In genomic region chrX:30635630-30636029, GRCh38 we compare ENCODE assay signal across 12 cellular contexts. TPM values are rescaled to one million over a fixed set of nuclear protein-coding genes. Genes with fewer than 3 reads are reported as not detected.
DNase-seq lines count a peak whose midpoint lies in the region; ATAC-seq, FAIRE-seq and TF ChIP-seq lines count a peak whose summit lies in the region.
"Had no signal": no experiment of that assay in that cellular context is flagged by ENCODE, and none has a peak within 500 bp of the region (broad histone marks: within the 10 kb centered on the region; RNA-seq: fewer than 3 reads in every experiment).

No MANE protein-coding gene starts in this region.

- no peak for ATAC-seq in activated CD8-positive, alpha-beta T cell treated with anti-CD3 and anti-CD28 coated beads, Interleukin-2, amount 10 ng/mL, durations not matched to agents 7 days and 5 days
- ATAC-seq in left lobe of liver, result peak; percentile 60
- ATAC-seq: naive thymus-derived CD8-positive, alpha-beta T cell had no signal

- H3K9me3 ChIP-seq in BE2C (no peaks in the 10 kb centered on the region), spleen (no peaks in the 10 kb centered on the region)
- H3K9me3 ChIP-seq: SJCRH30 had no signal

- H3K27me3 ChIP-seq in BE2C, result no peaks in the 10 kb centered on the region
- no peaks in the 10 kb centered on the region for H3K27me3 ChIP-seq in spleen (replicated peaks in 1 of 7)
- H3K27me3 ChIP-seq: SJCRH30 had no signal

- intact Hi-C loops in spleen (cut with DNase I; ENCODE audit: low total_unique reads), result no loop called here

- H3K4me3 Mint-ChIP-seq in activated CD8-positive, alpha-beta T cell treated with anti-CD3 and anti-CD28 coated beads, Interleukin-2, amount 10 ng/mL, durations not matched to agents 7 days and 5 days, result no peak overlapping the region
- H3K4me3 Mint-ChIP-seq: naive thymus-derived CD8-positive, alpha-beta T cell had no signal

- no peak for DNase-seq in BE2C
- no peak for DNase-seq in GM18507 (ENCODE audit: extremely low spot score, insufficient read length, low read depth)
- DNase-seq in activated CD8-positive, alpha-beta T cell treated with anti-CD3 and anti-CD28 coated beads, Interleukin-2, amount 10 ng/mL, durations not matched to agents 7 days and 5 days, result peak; percentile 24
- DNase-seq in left lobe of liver (ENCODE audit: low spot score), result no peak
- DNase-seq in spleen, result no peak
- DNase-seq in SK-N-DZ (ENCODE audit: low spot score), result no peak
- DNase-seq in NCI-H1092 (lab: John Stamatoyannopoulos, UW), result no peak
- DNase-seq in ureter (ENCODE audit: low spot score), result no peak
- DNase-seq: foreskin melanocyte had no signal

- no peaks in the 10 kb centered on the region for H3K4me1 Mint-ChIP-seq in activated CD8-positive, alpha-beta T cell treated with anti-CD3 and anti-CD28 coated beads, Interleukin-2, amount 10 ng/mL, durations not matched to agents 7 days and 5 days (ENCODE audit: low read depth)

- no peak overlapping the region for H3K4me3 ChIP-seq in BE2C (ENCODE audit: low read depth, low read length)
- H3K4me3 ChIP-seq in spleen, result no peak overlapping the region
- H3K4me3 ChIP-seq: SJCRH30 had no signal

- 38 to 59% (median 46%) methylated on average over 4 of the region's 4 CpGs for WGBS in spleen, 5 donors

- peak; percentile 43 for TF ChIP-seq CTCF in BE2C (IDR thresholded peaks at IDR 0.05; ENCODE audit: low read depth, low read length)
- TF ChIP-seq CTCF in spleen (IDR thresholded peaks at IDR 0.05 in 8 of 11, conservative IDR thresholded peaks at IDR 0.05 in 3 of 11), result peak in 3 of 11 experiments; percentile 23 to 37 (median 24)

- no peaks in the 10 kb centered on the region for H3K36me3 ChIP-seq in BE2C
- no peaks in the 10 kb centered on the region for H3K36me3 ChIP-seq in spleen
- H3K36me3 ChIP-seq: SJCRH30 had no signal

- FAIRE-seq in GM18507 (lab: Jason Lieb, UNC), result peak; percentile 46
- FAIRE-seq: GM12891 had no signal

- no peaks in the 10 kb centered on the region for H3K9me3 Mint-ChIP-seq in activated CD8-positive, alpha-beta T cell treated with anti-CD3 and anti-CD28 coated beads, Interleukin-2, amount 10 ng/mL, durations not matched to agents 7 days and 5 days (ENCODE audit: insufficient read depth)

- TF ChIP-seq POLR2A in spleen (IDR thresholded peaks at IDR 0.05), result no peak

- H3K4me1 ChIP-seq in BE2C, result no peaks in the 10 kb centered on the region
- no peaks in the 10 kb centered on the region for H3K4me1 ChIP-seq in spleen
- H3K4me1 ChIP-seq: SJCRH30 had no signal

- CTCF ChIA-PET in activated CD8-positive, alpha-beta T cell treated with anti-CD3 and anti-CD28 coated beads, Interleukin-2, amount 10 ng/mL, durations not matched to agents 7 days and 5 days (lab: Charles Lee), result interaction anchor here (0.7 to 1.1 kb wide), 3 partner anchors 22 to 100 kb away, joined by 3 to 4 read pairs (median 3); no protein-coding TSS in a partner anchor

- no peaks in the 10 kb centered on the region for H3K36me3 Mint-ChIP-seq in activated CD8-positive, alpha-beta T cell treated with anti-CD3 and anti-CD28 coated beads, Interleukin-2, amount 10 ng/mL, durations not matched to agents 7 days and 5 days (ENCODE audit: low read depth)
- H3K36me3 Mint-ChIP-seq: naive thymus-derived CD8-positive, alpha-beta T cell had no signal

- POLR2A ChIA-PET in activated CD8-positive, alpha-beta T cell treated with anti-CD3 and anti-CD28 coated beads, Interleukin-2, amount 10 ng/mL, durations not matched to agents 7 days and 5 days (lab: Charles Lee), result no interaction called here

- no peak overlapping the region for H3K27ac ChIP-seq in spleen
- H3K27ac ChIP-seq: SJCRH30 had no signal

- no peak overlapping the region for H3K27ac Mint-ChIP-seq in activated CD8-positive, alpha-beta T cell treated with anti-CD3 and anti-CD28 coated beads, Interleukin-2, amount 10 ng/mL, durations not matched to agents 7 days and 5 days
- H3K27ac Mint-ChIP-seq: naive thymus-derived CD8-positive, alpha-beta T cell had no signal

- H3K27me3 Mint-ChIP-seq in activated CD8-positive, alpha-beta T cell treated with anti-CD3 and anti-CD28 coated beads, Interleukin-2, amount 10 ng/mL, durations not matched to agents 7 days and 5 days (ENCODE audit: low read depth), result no peaks in the 10 kb centered on the region
- H3K27me3 Mint-ChIP-seq: naive thymus-derived CD8-positive, alpha-beta T cell had no signal

RNA-seq across cellular contexts. Expression of gene GK, which starts 17.6 kb away (rescaled TPM):
- 2.9 TPM for polyA plus RNA-seq in BE2C (2012; ENCODE audit: insufficient read depth, insufficient read length, low read depth)
- 10 to 100 TPM; 10.7 to 12.0 TPM for total RNA-seq in activated CD8-positive, alpha-beta T cell treated with anti-CD3 and anti-CD28 coated beads, Interleukin-2, amount 10 ng/mL, durations not matched to agents 7 days and 5 days
- total RNA-seq in left lobe of liver (32.9 TPM), spleen (10 to 100 TPM; 11.3 to 55.4 (median 22.2) TPM), ureter (14.1 TPM)
- polyA plus RNA-seq in spleen, result 1 to 10 TPM; 3.5 to 5.8 (median 5.0) TPM
- 6.4 and 6.6 TPM in 2 replicates for polyA plus RNA-seq in SK-N-DZ (2014; cell fraction: cytosol; rRNA removed)
- 8.8 and 16.4 TPM in 2 replicates for polyA plus RNA-seq in SK-N-DZ (2014; cell fraction: nucleus; rRNA removed)

RNA-seq across cellular contexts. Expression of gene TASL, which starts 58.1 kb away (rescaled TPM):
- polyA plus RNA-seq in BE2C (2012; ENCODE audit: insufficient read depth, insufficient read length, low read depth), result not detected
- 1 to 10 TPM; 3.0 to 3.1 TPM for total RNA-seq in activated CD8-positive, alpha-beta T cell treated with anti-CD3 and anti-CD28 coated beads, Interleukin-2, amount 10 ng/mL, durations not matched to agents 7 days and 5 days
- total RNA-seq in left lobe of liver (0.48 TPM), spleen (10 to 100 TPM; 10.5 to 23.4 (median 11.5) TPM), ureter (0.55 TPM)
- 1 to 10 TPM; 6.5 to 8.5 (median 7.6) TPM for polyA plus RNA-seq in spleen
- polyA plus RNA-seq in SK-N-DZ (2014; cell fraction: cytosol; rRNA removed), result not detected in 2 replicates
- polyA plus RNA-seq in SK-N-DZ (2014; cell fraction: nucleus; rRNA removed), result not detected in 2 replicates
- total RNA-seq: SJCRH30 had no signal
